ENCODE assay signal across 8 cellular contexts in the genomic region with DNA sequence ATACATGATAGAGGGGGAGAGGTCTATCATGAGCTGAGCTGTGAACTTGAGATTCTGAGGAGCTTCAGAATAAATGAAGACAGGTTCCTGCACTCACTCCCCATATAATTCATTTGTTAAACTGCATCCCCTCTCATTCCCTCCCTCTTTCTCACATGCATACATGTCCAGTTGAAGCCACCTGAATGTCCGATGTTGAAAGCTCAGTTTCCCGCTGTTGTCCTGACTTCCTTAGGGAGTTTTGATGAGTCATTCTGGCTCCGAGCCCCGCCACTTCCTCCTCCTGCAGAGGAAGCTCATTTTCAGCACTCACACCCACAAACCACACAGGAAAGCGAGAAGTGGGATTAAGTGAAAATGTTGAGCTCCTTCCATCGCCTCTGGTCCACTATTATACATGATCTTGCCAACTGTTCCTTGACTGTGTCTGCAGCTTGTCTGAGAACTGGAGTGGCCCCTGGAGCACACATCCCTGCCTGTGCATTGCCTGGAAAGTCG.
DNase-seq lines count a peak whose midpoint lies in the region; ATAC-seq, FAIRE-seq and TF ChIP-seq lines count a peak whose summit lies in the region.

No MANE protein-coding gene starts in this region.

- ATAC-seq in GM19395 (IDR thresholded peaks at IDR 0.05; ENCODE audit: unreplicated experiment) (peak; percentile 75), HepG2 (no peak), thoracic aorta (ENCODE audit: insufficient number of reproducible peaks, low FRiP score, low read depth) (no peak)

- no TSS peak for BruUV-seq in HepG2 (replicated peaks; lab: Mats Ljungman, UMichigan)

- no peak for TF ChIP-seq RAD21 in HepG2 (CRISPR knock-in tag; IDR thresholded peaks at IDR 0.05)

- TF ChIP-seq EP300 in HepG2 (IDR thresholded peaks at IDR 0.05; ENCODE audit: low read depth in 2 of 2, low read length in 2 of 2) (no peak), HepG2 (CRISPR knock-in tag; IDR thresholded peaks at IDR 0.05; ENCODE audit: borderline replicate concordance) (no peak)

- no peak for TF ChIP-seq POLR2A in HepG2 (IDR thresholded peaks at IDR 0.05; ENCODE audit: insufficient read depth in 1 of 2, low read depth in 2 of 2, low read length in 2 of 2)

- H3K36me3 ChIP-seq in bronchial epithelial cell (ENCODE audit: control insufficient read depth, insufficient read depth, low read length) (no peaks in the 10 kb centered on the region), HepG2 (replicated peaks in 1 of 2; ENCODE audit: control insufficient read depth in 1 of 2, insufficient read depth in 2 of 2, low read length in 2 of 2) (no peaks in the 10 kb centered on the region), thoracic aorta (no peaks in the 10 kb centered on the region)

- TF ChIP-seq CTCF in bronchial epithelial cell (IDR thresholded peaks at IDR 0.05; ENCODE audit: insufficient read depth, low read length, severe bottlenecking) (no peak), HepG2 (CRISPR knock-in tag; IDR thresholded peaks at IDR 0.05) (no peak), thoracic aorta (IDR thresholded peaks at IDR 0.05) (no peak)

- CTCF ChIA-PET in HepG2 (lab: Yijun Ruan, JAX; ENCODE audit: low intra/inter-chr PET ratio, low total read pairs) = no interaction called here

- DNase-seq in AML-193 (lab: John Stamatoyannopoulos, UW) (peak; percentile 58 to 73), NCI-H460 (ENCODE audit: extremely low read depth, low read depth) (peak; percentile 64), bronchial epithelial cell (ENCODE audit: low read depth) (peak; percentile 86), HepG2 (ENCODE audit: low spot score) (no peak), thoracic aorta (ENCODE audit: low spot score) (peak; percentile 3), cerebellum (ENCODE audit: low spot score) (no peak), SHP77 treated with DMSO at 0.1 percent for 48 hours (lab: John Stamatoyannopoulos, UW) (no peak)

- no peaks in the 10 kb centered on the region for H3K9me3 ChIP-seq in HepG2 (ENCODE audit: low read length)
- no peaks in the 10 kb centered on the region for H3K9me3 ChIP-seq in thoracic aorta

- H3K27me3 ChIP-seq in bronchial epithelial cell (ENCODE audit: control insufficient read depth, insufficient read depth, low read length) = no peaks in the 10 kb centered on the region
- no peaks in the 10 kb centered on the region for H3K27me3 ChIP-seq in HepG2 (ENCODE audit: control insufficient read depth in 1 of 2, insufficient read depth in 2 of 2, low read length in 2 of 2)
- no peaks in the 10 kb centered on the region for H3K27me3 ChIP-seq in thoracic aorta (replicated peaks; ENCODE audit: insufficient read depth)

- peaks cover 29% of the 10 kb centered on the region for H3K4me1 ChIP-seq in HepG2 (ENCODE audit: insufficient read depth, low read length)
- peaks cover 4 to 10% of the 10 kb centered on the region in 2 donors for H3K4me1 ChIP-seq in thoracic aorta (ENCODE audit: control insufficient read depth in 1 of 2, low read depth in 2 of 2)

- no peaks in the 10 kb centered on the region for H4K20me1 ChIP-seq in HepG2 (ENCODE audit: insufficient read depth, low read length)

- WGBS in HepG2 (ENCODE audit: low lambda C conversion rate) = 56% methylated on average over 7 of the region's 7 CpGs

- intact Hi-C loops in HepG2 (cut with micrococcal nuclease; ENCODE audit: unreplicated experiment) = no loop called here

- peak overlapping the region; percentile 67 for H2AFZ ChIP-seq in HepG2 (ENCODE audit: low read length)

- POLR2A ChIA-PET in HepG2 (lab: Yijun Ruan, JAX) = no interaction called here

- FAIRE-seq in bronchial epithelial cell (lab: Jason Lieb, UNC) (no peak), HepG2 (lab: Jason Lieb, UNC) (no peak)

- in situ Hi-C loops in HepG2 (cut with HindIII; ENCODE audit: extremely low pct_ligation_motif_present, low pct_unique_long_range_greater_than_20kb) = no loop called here

- H3K79me2 ChIP-seq in HepG2 (ENCODE audit: insufficient read depth, low read length) = no peaks in the 10 kb centered on the region

- H3K4me3 ChIP-seq in bronchial epithelial cell (ENCODE audit: low read depth, low read length) (no peak overlapping the region), HepG2 (replicated peaks in 1 of 3; ENCODE audit: insufficient read depth in 1 of 3, low read depth in 2 of 3, low read length in 3 of 3) (no peak overlapping the region), thoracic aorta (peak overlapping the region; percentile 2)

- no peak overlapping the region for H3K27ac ChIP-seq in HepG2 (ENCODE audit: extremely low read length, insufficient read depth, low read length)
- no peak overlapping the region for H3K27ac ChIP-seq in thoracic aorta

- peak overlapping the region; percentile 46 for H3K4me2 ChIP-seq in HepG2 (ENCODE audit: low read depth, low read length)

- H3K9ac ChIP-seq in HepG2 (ENCODE audit: insufficient read depth, low read depth, low read length) = no peak overlapping the region

TF ChIP-seq in HepG2, 621 proteins besides CTCF, POLR2A, EP300 and RAD21 (continues in another document):
- TF ChIP-seq POLR2AphosphoS2 (IDR thresholded peaks at IDR 0.05; ENCODE audit: low read depth, low read length) = no peak
- no peak for TF ChIP-seq REXO4 (CRISPR knock-in tag; IDR thresholded peaks at IDR 0.05; ENCODE audit: borderline replicate concordance)
- no peak for TF ChIP-seq TOE1 (CRISPR knock-in tag; IDR thresholded peaks at IDR 0.05)
- no peak for TF ChIP-seq SNAPC4 (CRISPR knock-in tag; IDR thresholded peaks at IDR 0.05)
- TF ChIP-seq ZNF503 (CRISPR knock-in tag; IDR thresholded peaks at IDR 0.05) = no peak
- TF ChIP-seq, protein P1, sequence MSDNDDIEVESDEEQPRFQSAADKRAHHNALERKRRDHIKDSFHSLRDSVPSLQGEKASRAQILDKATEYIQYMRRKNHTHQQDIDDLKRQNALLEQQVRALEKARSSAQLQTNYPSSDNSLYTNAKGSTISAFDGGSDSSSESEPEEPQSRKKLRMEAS (IDR thresholded peaks at IDR 0.05) = no peak
- TF ChIP-seq, protein P2, sequence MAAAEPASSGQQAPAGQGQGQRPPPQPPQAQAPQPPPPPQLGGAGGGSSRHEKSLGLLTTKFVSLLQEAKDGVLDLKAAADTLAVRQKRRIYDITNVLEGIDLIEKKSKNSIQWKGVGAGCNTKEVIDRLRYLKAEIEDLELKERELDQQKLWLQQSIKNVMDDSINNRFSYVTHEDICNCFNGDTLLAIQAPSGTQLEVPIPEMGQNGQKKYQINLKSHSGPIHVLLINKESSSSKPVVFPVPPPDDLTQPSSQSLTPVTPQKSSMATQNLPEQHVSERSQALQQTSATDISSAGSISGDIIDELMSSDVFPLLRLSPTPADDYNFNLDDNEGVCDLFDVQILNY (CRISPR knock-in tag; conservative IDR thresholded peaks at IDR 0.05) = no peak
- TF ChIP-seq ZNF33A (CRISPR knock-in tag; IDR thresholded peaks at IDR 0.05; ENCODE audit: borderline replicate concordance) = no peak
- no peak for TF ChIP-seq NAIF1 (CRISPR knock-in tag; IDR thresholded peaks at IDR 0.05; ENCODE audit: borderline replicate concordance)
- TF ChIP-seq ATM (IDR thresholded peaks at IDR 0.05; ENCODE audit: borderline replicate concordance) = no peak
- no peak for TF ChIP-seq ARNT (IDR thresholded peaks at IDR 0.05)
- TF ChIP-seq ELF3 (CRISPR knock-in tag; IDR thresholded peaks at IDR 0.05) = 0 out of 2 replicates have a peak, but pooled peaks have one; percentile 37
- TF ChIP-seq ZNF24 (IDR thresholded peaks at IDR 0.05) = no peak

Comparison
In these comparisons a context has a peak if more than half of its experiments do, and no peak if none do; other contexts are left out.
1. DNase-seq: peak in AML-193 (2 of 2), NCI-H460 (single experiment), bronchial epithelial cell (single experiment) and thoracic aorta (single experiment); none in HepG2 (single experiment), cerebellum (single experiment) and SHP77 treated with DMSO at 0.1 percent for 48 hours (single experiment).